8 cellular contexts compared by ENCODE assay signal in the genomic region with DNA sequence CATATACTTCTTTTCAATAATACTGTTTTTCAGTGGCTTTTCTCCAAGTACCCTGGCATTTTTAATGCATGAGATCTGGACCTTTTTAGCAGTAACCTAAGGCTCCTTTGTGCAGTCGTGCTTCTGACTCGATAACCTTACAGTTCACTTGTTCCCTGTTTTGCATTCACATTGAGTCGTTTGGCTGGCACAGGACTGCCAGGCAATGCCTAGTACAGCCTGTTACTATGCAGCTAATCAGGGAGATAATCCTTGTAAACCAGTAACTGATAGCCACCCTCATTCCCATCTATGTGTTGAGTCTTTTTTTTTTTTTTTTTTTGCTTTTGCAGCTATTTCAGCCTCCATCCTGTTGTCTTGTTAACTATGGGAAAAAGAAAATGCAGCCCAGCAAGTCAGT. TPM values are rescaled to one million over a fixed set of nuclear protein-coding genes. Genes with fewer than 3 reads are reported as not detected.
A peak's percentile ranks its signal among the peaks of the same experiment; 100 is the strongest.
DNase-seq lines count a peak whose midpoint lies in the region; ATAC-seq and TF ChIP-seq lines count a peak whose summit lies in the region.

No MANE protein-coding gene starts in this region.

- peaks cover 21% of the 10 kb centered on the region for H3K79me1 ChIP-seq in mesendoderm (ENCODE audit: low read length)

- H3K9ac ChIP-seq in mesendoderm (ENCODE audit: low read length) = peak overlapping the region; percentile 25

- H4K5ac ChIP-seq in mesendoderm (ENCODE audit: low read length) = no peak overlapping the region

- no peak overlapping the region for H3K18ac ChIP-seq in mesendoderm (ENCODE audit: low read length)

- TF ChIP-seq CTCF in breast epithelium (IDR thresholded peaks at IDR 0.05) (no peak), type B pancreatic cell (conservative IDR thresholded peaks at IDR 0.05) (no peak)

- H3K9me3 ChIP-seq in breast epithelium = no peaks in the 10 kb centered on the region

- H3K23ac ChIP-seq in mesendoderm (ENCODE audit: low read length) = no peak overlapping the region

- no peak overlapping the region for H2BK120ac ChIP-seq in mesendoderm (ENCODE audit: low read depth, low read length)

- no peaks in the 10 kb centered on the region for H3K9me3 Mint-ChIP-seq in activated T-cell treated with anti-CD3 and anti-CD28 coated beads, Interleukin-2, amount 50 U/mL, for 4 hours
- H3K9me3 Mint-ChIP-seq in type B pancreatic cell = no peaks in the 10 kb centered on the region

- TF ChIP-seq POLR2A in breast epithelium (IDR thresholded peaks at IDR 0.05) = no peak

- no peak overlapping the region for H2BK15ac ChIP-seq in mesendoderm (replicated peaks; ENCODE audit: low read depth)

- H3K4me3 Mint-ChIP-seq in activated T-cell treated with anti-CD3 and anti-CD28 coated beads, Interleukin-2, amount 50 U/mL, for 4 hours = peak overlapping the region; percentile 27
- peak overlapping the region; percentile 94 for H3K4me3 Mint-ChIP-seq in type B pancreatic cell

- no peak overlapping the region for H2BK5ac ChIP-seq in mesendoderm (ENCODE audit: low read length)

- H3K4me2 ChIP-seq in mesendoderm (ENCODE audit: low read length) = peak overlapping the region; percentile 5

- H3K4me1 ChIP-seq in breast epithelium (peaks cover 0 to 15% of the 10 kb centered on the region in 2 donors), mesendoderm (ENCODE audit: control insufficient read depth, low read depth, low read length) (peaks cover 16% of the 10 kb centered on the region)

- peaks cover 5% of the 10 kb centered on the region for H3K27me3 Mint-ChIP-seq in activated T-cell treated with anti-CD3 and anti-CD28 coated beads, Interleukin-2, amount 50 U/mL, for 4 hours (ENCODE audit: low read depth)
- no peaks in the 10 kb centered on the region for H3K27me3 Mint-ChIP-seq in type B pancreatic cell

- H3K27ac Mint-ChIP-seq in type B pancreatic cell = peak overlapping the region; percentile 92

- H3K56ac ChIP-seq in mesendoderm (ENCODE audit: low read length) = peak overlapping the region; percentile 44

- intact Hi-C loops in breast epithelium (cut with DNase I; ENCODE audit: low total_unique reads) = loop anchor here (5.0 kb wide), 2 partner anchors 382 to 617 kb away; no protein-coding TSS in a partner anchor

- H3K4me1 Mint-ChIP-seq in activated T-cell treated with anti-CD3 and anti-CD28 coated beads, Interleukin-2, amount 50 U/mL, for 4 hours (ENCODE audit: low read depth) = peaks cover 35% of the 10 kb centered on the region
- peaks cover 45% of the 10 kb centered on the region for H3K4me1 Mint-ChIP-seq in type B pancreatic cell (ENCODE audit: unreplicated experiment)

- H2AK5ac ChIP-seq in mesendoderm (ENCODE audit: low read length) = no peak overlapping the region

- no peaks in the 10 kb centered on the region for H3K36me3 ChIP-seq in breast epithelium
- H3K36me3 ChIP-seq in mesendoderm (ENCODE audit: control insufficient read depth, insufficient read depth, low read length) = peaks cover 7% of the 10 kb centered on the region

- H3K4me3 ChIP-seq in breast epithelium (peak overlapping the region in 2 of 3 donors; percentile 78 to 90), mesendoderm (ENCODE audit: low read length) (no peak overlapping the region)

- no CpG with 5 or more reads among the region's 3 CpGs for WGBS in mesendoderm (ENCODE audit: extremely low coverage, insufficient coverage, low lambda C conversion rate)

- peaks cover 49% of the 10 kb centered on the region for H3K79me2 ChIP-seq in mesendoderm (ENCODE audit: control insufficient read depth, insufficient read depth, low read length)

- no peak overlapping the region for H3K4ac ChIP-seq in mesendoderm (ENCODE audit: low read depth, low read length)

- ATAC-seq in activated T-cell treated with anti-CD3 and anti-CD28 coated beads, Interleukin-2, amount 50 U/mL, for 4 hours = no peak

- no peaks in the 10 kb centered on the region for H3K27me3 ChIP-seq in breast epithelium
- H3K27me3 ChIP-seq in mesendoderm (ENCODE audit: insufficient read depth, low read length, poor library complexity) = no peaks in the 10 kb centered on the region

- H3K36me3 Mint-ChIP-seq in activated T-cell treated with anti-CD3 and anti-CD28 coated beads, Interleukin-2, amount 50 U/mL, for 4 hours (ENCODE audit: insufficient read depth) = peaks cover 3% of the 10 kb centered on the region
- peaks cover 39% of the 10 kb centered on the region for H3K36me3 Mint-ChIP-seq in type B pancreatic cell

- H4K8ac ChIP-seq in mesendoderm (ENCODE audit: low read depth, low read length) = no peak overlapping the region

- H3K27ac ChIP-seq in breast epithelium (peak overlapping the region; percentile 90 to 91), mesendoderm (ENCODE audit: low read depth, low read length) (peak overlapping the region; percentile 46)

- no peak for DNase-seq in activated T-cell treated with anti-CD3 and anti-CD28 coated beads, Interleukin-2, amount 50 U/mL, for 4 hours
- DNase-seq in activated T-cell treated with anti-CD3 and anti-CD28 coated beads, Interleukin-2, amount 50 U/mL, for 48 hours = no peak
- DNase-seq in breast epithelium (ENCODE audit: low spot score in 2 of 2) = no peak
- DNase-seq in mesendoderm = peak; percentile 50
- no peak for DNase-seq in type B pancreatic cell (ENCODE audit: extremely low spot score, unreplicated experiment)
- DNase-seq in germinal center (ENCODE audit: low spot score) = no peak
- no peak for DNase-seq in NCI-H2029 (lab: John Stamatoyannopoulos, UW)
- DNase-seq in H4 (ENCODE audit: low spot score) = no peak

RNA-seq across cellular contexts. Expression of gene ATP1B1, which starts 3.8 kb away (rescaled TPM):
- total RNA-seq in activated T-cell treated with anti-CD3 and anti-CD28 coated beads, Interleukin-2, amount 50 U/mL, for 4 hours = 10 to 100 TPM in 1 of 3 donors, 1 to 10 TPM in 2; 5.8 to 10.8 (median 6.2) TPM
- total RNA-seq in breast epithelium = 100 to 1,000 TPM in 1 of 3 donors, 10 to 100 TPM in 2; 21.8 to 173 (median 46.9) TPM
- polyA plus RNA-seq in mesendoderm (2013, experiment 1 of 2) = 33.8 TPM
- polyA plus RNA-seq in mesendoderm (2013, experiment 2 of 2) = 36.1 TPM
- total RNA-seq in type B pancreatic cell (ENCODE audit: low replicate concordance) = 237 and 306 TPM in 2 replicates
- total RNA-seq in H4 (2014; rRNA removed; shearing (Covaris generic)) = 32.0 and 49.2 TPM in 2 replicates
